1 cellular context compared by ENCODE assay signal in the genomic region with DNA sequence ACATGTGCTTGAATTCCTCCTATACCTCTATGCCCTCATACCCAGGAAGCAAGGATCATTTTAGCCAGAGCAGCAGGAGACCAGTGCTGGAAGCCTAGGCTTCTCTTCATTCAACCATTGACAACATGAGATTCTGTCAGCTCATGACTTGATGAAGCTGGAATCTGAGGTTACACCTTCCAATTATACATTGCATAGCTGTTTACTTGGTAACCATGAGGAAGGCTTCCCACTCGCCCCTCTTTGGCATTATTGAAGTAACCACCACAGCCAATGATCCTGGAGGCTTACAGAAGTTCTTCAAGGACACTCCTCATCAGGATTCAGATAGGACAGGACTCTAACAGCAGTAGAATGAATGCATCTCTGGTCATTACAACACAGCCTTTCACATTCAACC.
TF ChIP-seq lines count a peak whose summit lies in the region.

No MANE protein-coding gene starts in this region.

TF ChIP-seq in IMR-90, 13 proteins besides CTCF, POLR2A, EP300 and RAD21 (continued from another document):
- TF ChIP-seq, protein P1, sequence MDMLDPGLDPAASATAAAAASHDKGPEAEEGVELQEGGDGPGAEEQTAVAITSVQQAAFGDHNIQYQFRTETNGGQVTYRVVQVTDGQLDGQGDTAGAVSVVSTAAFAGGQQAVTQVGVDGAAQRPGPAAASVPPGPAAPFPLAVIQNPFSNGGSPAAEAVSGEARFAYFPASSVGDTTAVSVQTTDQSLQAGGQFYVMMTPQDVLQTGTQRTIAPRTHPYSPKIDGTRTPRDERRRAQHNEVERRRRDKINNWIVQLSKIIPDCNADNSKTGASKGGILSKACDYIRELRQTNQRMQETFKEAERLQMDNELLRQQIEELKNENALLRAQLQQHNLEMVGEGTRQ (IDR thresholded peaks at IDR 0.05; ENCODE audit: low read depth, low read length) = no peak
- no peak for TF ChIP-seq RFX5 (IDR thresholded peaks at IDR 0.05; ENCODE audit: low read depth, low read length)
- TF ChIP-seq MAFK (IDR thresholded peaks at IDR 0.05; ENCODE audit: low read depth, low read length) = no peak
- no peak for TF ChIP-seq NFE2L2 (IDR thresholded peaks at IDR 0.05; ENCODE audit: low read depth, low read length)
